Comparison of ENCODE assay signal across 1 cellular context in the genomic region with DNA sequence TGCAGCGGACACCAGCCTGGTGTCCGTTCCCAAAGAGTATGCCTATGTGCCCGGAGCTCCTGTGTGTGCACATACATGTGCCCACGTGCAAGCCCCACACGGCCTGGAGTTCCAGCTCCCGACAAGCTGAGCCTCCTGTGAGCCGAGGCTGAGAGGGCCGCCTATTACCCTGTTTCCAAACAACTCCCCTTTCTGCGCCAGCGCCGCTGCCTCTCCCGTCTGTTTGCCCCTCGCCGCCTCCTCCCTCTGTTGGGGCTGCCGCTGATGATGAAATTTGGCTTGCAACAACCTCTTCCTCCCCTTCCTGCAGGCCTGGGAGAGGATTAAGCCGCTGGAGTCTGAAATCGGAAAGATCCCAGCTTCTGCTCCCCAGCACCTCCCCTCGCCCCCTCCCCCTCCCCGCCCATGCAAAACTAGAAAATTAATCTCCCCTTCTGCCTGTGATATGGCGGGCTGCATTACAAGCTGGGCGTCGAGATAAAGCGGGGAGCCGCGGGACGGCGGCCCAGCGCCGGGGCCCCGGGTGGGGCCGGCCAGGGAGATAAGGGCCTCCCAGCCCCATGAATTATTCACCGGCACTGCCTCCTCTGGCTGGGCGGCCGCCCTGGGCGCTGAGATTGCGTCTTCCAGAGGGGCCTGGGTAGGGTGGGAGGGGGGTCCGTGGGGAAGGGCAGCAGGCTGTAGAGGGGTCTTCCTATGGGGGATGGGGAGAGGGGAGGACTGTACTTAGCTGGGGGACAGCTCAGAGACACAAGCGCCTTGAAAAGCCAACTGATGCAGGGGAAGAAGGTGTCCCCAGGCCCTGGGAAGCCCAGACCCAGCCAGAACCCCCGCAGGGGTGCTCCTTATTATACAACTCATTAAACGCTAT.
TF ChIP-seq lines count a peak whose summit lies in the region.

No MANE protein-coding gene starts in this region.

TF ChIP-seq in K562, 482 proteins besides CTCF, POLR2A, EP300 and RAD21 (continued from another document and continues in another):
- TF ChIP-seq IRF9 (tag; IDR thresholded peaks at IDR 0.05) (peak; percentile 21; the same call in 1 of the 2 replicates), ZNF445 (CRISPR knock-in tag; IDR thresholded peaks at IDR 0.05; ENCODE audit: low read depth) (peak; percentile 75; the same call in 1 of the 2 replicates), STAT5A (IDR thresholded peaks at IDR 0.05; ENCODE audit: borderline replicate concordance, low read length) (peak; percentile 92), HDAC6 (IDR thresholded peaks at IDR 0.05; ENCODE audit: low read depth, low read length) (no peak), ELK3 (CRISPR knock-in tag; IDR thresholded peaks at IDR 0.05) (no peak), RBM39 (optimal IDR thresholded peaks at IDR 0.05; ENCODE audit: low read depth, low read length) (no peak), PCBP2 (IDR thresholded peaks at IDR 0.05; ENCODE audit: low read depth, low read length, poor library complexity, severe bottlenecking) (no peak), ZNF140 (CRISPR knock-in tag; IDR thresholded peaks at IDR 0.05) (no peak), PKNOX1 (IDR thresholded peaks at IDR 0.05) (no peak), ZNF717 (CRISPR knock-in tag; IDR thresholded peaks at IDR 0.05) (no peak), GABPB2 (CRISPR knock-in tag; conservative IDR thresholded peaks at IDR 0.05) (no peak), NCOR1 (IDR thresholded peaks at IDR 0.05) (peak; percentile 98), CTBP1 (IDR thresholded peaks at IDR 0.05; ENCODE audit: borderline replicate concordance) (peak; percentile 34; the same call in 1 of the 2 replicates), NELFE (IDR thresholded peaks at IDR 0.05; ENCODE audit: insufficient read depth, insufficient read length) (no peak), E2F4 (CRISPR knock-in tag; IDR thresholded peaks at IDR 0.05; ENCODE audit: low read depth) (no peak), IRF2 (CRISPR knock-in tag; IDR thresholded peaks at IDR 0.05) (no peak), TCF3 (CRISPR knock-in tag; IDR thresholded peaks at IDR 0.05) (peak; percentile 95), SMARCE1 (IDR thresholded peaks at IDR 0.05) (peak; percentile 83), XRCC4 (IDR thresholded peaks at IDR 0.05; ENCODE audit: extremely low read depth, insufficient read depth, insufficient read length) (no peak), CHD1 (IDR thresholded peaks at IDR 0.05; ENCODE audit: low read length) (no peak), ZNF41 (CRISPR knock-in tag; conservative IDR thresholded peaks at IDR 0.05) (0 out of 2 replicates have a peak, but pooled peaks have one; percentile 25), NR2F6 (CRISPR knock-in tag; IDR thresholded peaks at IDR 0.05) (no peak), SMARCC2 (IDR thresholded peaks at IDR 0.05; ENCODE audit: low read depth) (peak; percentile 66; the same call in 1 of the 2 replicates), MCM5 (IDR thresholded peaks at IDR 0.05; ENCODE audit: low read depth) (no peak), RUNX1 (IDR thresholded peaks at IDR 0.05; ENCODE audit: low read depth) (peak; percentile 82; the same call in 1 of the 2 replicates), TEAD1 (CRISPR knock-in tag; IDR thresholded peaks at IDR 0.05) (peak in 1 of 2 experiments; percentile 81; a peak in 1 of 4 replicates), PRMT5 (CRISPR knock-in tag; IDR thresholded peaks at IDR 0.05) (no peak), TFAM (CRISPR knock-in tag; conservative IDR thresholded peaks at IDR 0.05) (no peak)
- TF ChIP-seq, protein P1, sequence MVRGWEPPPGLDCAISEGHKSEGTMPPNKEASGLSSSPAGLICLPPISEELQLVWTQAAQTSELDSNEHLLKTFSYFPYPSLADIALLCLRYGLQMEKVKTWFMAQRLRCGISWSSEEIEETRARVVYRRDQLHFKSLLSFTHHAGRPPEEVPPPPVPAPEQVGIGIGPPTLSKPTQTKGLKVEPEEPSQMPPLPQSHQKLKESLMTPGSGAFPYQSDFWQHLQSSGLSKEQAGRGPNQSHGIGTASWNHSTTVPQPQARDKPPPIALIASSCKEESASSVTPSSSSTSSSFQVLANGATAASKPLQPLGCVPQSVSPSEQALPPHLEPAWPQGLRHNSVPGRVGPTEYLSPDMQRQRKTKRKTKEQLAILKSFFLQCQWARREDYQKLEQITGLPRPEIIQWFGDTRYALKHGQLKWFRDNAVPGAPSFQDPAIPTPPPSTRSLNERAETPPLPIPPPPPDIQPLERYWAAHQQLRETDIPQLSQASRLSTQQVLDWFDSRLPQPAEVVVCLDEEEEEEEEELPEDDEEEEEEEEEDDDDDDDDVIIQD (CRISPR knock-in tag; IDR thresholded peaks at IDR 0.05), result no peak
- TF ChIP-seq, protein P2, sequence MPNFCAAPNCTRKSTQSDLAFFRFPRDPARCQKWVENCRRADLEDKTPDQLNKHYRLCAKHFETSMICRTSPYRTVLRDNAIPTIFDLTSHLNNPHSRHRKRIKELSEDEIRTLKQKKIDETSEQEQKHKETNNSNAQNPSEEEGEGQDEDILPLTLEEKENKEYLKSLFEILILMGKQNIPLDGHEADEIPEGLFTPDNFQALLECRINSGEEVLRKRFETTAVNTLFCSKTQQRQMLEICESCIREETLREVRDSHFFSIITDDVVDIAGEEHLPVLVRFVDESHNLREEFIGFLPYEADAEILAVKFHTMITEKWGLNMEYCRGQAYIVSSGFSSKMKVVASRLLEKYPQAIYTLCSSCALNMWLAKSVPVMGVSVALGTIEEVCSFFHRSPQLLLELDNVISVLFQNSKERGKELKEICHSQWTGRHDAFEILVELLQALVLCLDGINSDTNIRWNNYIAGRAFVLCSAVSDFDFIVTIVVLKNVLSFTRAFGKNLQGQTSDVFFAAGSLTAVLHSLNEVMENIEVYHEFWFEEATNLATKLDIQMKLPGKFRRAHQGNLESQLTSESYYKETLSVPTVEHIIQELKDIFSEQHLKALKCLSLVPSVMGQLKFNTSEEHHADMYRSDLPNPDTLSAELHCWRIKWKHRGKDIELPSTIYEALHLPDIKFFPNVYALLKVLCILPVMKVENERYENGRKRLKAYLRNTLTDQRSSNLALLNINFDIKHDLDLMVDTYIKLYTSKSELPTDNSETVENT (CRISPR knock-in tag; IDR thresholded peaks at IDR 0.05), result no peak
- TF ChIP-seq, protein P3, sequence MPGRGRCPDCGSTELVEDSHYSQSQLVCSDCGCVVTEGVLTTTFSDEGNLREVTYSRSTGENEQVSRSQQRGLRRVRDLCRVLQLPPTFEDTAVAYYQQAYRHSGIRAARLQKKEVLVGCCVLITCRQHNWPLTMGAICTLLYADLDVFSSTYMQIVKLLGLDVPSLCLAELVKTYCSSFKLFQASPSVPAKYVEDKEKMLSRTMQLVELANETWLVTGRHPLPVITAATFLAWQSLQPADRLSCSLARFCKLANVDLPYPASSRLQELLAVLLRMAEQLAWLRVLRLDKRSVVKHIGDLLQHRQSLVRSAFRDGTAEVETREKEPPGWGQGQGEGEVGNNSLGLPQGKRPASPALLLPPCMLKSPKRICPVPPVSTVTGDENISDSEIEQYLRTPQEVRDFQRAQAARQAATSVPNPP (IDR thresholded peaks at IDR 0.05; ENCODE audit: borderline replicate concordance, insufficient read depth, insufficient read length), result no peak
- TF ChIP-seq, protein P4, sequence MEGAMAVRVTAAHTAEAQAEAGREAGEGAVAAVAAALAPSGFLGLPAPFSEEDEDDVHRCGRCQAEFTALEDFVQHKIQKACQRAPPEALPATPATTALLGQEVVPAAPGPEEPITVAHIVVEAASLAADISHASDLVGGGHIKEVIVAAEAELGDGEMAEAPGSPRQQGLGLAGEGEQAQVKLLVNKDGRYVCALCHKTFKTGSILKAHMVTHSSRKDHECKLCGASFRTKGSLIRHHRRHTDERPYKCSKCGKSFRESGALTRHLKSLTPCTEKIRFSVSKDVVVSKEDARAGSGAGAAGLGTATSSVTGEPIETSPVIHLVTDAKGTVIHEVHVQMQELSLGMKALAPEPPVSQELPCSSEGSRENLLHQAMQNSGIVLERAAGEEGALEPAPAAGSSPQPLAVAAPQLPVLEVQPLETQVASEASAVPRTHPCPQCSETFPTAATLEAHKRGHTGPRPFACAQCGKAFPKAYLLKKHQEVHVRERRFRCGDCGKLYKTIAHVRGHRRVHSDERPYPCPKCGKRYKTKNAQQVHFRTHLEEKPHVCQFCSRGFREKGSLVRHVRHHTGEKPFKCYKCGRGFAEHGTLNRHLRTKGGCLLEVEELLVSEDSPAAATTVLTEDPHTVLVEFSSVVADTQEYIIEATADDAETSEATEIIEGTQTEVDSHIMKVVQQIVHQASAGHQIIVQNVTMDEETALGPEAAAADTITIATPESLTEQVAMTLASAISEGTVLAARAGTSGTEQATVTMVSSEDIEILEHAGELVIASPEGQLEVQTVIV (CRISPR knock-in tag; IDR thresholded peaks at IDR 0.05; ENCODE audit: borderline replicate concordance), result no peak
- TF ChIP-seq, protein P5, sequence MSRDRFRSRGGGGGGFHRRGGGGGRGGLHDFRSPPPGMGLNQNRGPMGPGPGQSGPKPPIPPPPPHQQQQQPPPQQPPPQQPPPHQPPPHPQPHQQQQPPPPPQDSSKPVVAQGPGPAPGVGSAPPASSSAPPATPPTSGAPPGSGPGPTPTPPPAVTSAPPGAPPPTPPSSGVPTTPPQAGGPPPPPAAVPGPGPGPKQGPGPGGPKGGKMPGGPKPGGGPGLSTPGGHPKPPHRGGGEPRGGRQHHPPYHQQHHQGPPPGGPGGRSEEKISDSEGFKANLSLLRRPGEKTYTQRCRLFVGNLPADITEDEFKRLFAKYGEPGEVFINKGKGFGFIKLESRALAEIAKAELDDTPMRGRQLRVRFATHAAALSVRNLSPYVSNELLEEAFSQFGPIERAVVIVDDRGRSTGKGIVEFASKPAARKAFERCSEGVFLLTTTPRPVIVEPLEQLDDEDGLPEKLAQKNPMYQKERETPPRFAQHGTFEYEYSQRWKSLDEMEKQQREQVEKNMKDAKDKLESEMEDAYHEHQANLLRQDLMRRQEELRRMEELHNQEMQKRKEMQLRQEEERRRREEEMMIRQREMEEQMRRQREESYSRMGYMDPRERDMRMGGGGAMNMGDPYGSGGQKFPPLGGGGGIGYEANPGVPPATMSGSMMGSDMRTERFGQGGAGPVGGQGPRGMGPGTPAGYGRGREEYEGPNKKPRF (IDR thresholded peaks at IDR 0.05; ENCODE audit: low read depth, low read length), result no peak
- TF ChIP-seq, protein P6, sequence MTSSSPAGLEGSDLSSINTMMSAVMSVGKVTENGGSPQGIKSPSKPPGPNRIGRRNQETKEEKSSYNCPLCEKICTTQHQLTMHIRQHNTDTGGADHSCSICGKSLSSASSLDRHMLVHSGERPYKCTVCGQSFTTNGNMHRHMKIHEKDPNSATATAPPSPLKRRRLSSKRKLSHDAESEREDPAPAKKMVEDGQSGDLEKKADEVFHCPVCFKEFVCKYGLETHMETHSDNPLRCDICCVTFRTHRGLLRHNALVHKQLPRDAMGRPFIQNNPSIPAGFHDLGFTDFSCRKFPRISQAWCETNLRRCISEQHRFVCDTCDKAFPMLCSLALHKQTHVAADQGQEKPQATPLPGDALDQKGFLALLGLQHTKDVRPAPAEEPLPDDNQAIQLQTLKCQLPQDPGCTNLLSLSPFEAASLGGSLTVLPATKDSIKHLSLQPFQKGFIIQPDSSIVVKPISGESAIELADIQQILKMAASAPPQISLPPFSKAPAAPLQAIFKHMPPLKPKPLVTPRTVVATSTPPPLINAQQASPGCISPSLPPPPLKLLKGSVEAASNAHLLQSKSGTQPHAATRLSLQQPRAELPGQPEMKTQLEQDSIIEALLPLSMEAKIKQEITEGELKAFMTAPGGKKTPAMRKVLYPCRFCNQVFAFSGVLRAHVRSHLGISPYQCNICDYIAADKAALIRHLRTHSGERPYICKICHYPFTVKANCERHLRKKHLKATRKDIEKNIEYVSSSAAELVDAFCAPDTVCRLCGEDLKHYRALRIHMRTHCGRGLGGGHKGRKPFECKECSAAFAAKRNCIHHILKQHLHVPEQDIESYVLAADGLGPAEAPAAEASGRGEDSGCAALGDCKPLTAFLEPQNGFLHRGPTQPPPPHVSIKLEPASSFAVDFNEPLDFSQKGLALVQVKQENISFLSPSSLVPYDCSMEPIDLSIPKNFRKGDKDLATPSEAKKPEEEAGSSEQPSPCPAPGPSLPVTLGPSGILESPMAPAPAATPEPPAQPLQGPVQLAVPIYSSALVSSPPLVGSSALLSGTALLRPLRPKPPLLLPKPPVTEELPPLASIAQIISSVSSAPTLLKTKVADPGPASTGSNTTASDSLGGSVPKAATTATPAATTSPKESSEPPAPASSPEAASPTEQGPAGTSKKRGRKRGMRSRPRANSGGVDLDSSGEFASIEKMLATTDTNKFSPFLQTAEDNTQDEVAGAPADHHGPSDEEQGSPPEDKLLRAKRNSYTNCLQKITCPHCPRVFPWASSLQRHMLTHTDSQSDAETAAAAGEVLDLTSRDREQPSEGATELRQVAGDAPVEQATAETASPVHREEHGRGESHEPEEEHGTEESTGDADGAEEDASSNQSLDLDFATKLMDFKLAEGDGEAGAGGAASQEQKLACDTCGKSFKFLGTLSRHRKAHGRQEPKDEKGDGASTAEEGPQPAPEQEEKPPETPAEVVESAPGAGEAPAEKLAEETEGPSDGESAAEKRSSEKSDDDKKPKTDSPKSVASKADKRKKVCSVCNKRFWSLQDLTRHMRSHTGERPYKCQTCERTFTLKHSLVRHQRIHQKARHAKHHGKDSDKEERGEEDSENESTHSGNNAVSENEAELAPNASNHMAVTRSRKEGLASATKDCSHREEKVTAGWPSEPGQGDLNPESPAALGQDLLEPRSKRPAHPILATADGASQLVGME (CRISPR knock-in tag; IDR thresholded peaks at IDR 0.05), result no peak
